ENCODE assay signal across 1 cellular context in genomic region chr5:53927668-53928247, GRCh38.
TF ChIP-seq lines count a peak whose summit lies in the region.

No MANE protein-coding gene starts in this region.

TF ChIP-seq in liver, 16 proteins besides CTCF, POLR2A, EP300 and RAD21 (continued from another document):
- no peak for TF ChIP-seq ZBTB33 (IDR thresholded peaks at IDR 0.05)
- peak; percentile 75 for TF ChIP-seq SP1 (IDR thresholded peaks at IDR 0.05)
- peak; percentile 47 to 70 for TF ChIP-seq RXRA (IDR thresholded peaks at IDR 0.05)
- TF ChIP-seq HNF4G (IDR thresholded peaks at IDR 0.05) = peak; percentile 57
- peak; percentile 83 to 85 for TF ChIP-seq HNF4A (conservative IDR thresholded peaks at IDR 0.05)
- TF ChIP-seq NR2F2 (IDR thresholded peaks at IDR 0.05) = no peak
- TF ChIP-seq, protein P1, sequence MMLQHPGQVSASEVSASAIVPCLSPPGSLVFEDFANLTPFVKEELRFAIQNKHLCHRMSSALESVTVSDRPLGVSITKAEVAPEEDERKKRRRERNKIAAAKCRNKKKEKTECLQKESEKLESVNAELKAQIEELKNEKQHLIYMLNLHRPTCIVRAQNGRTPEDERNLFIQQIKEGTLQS (IDR thresholded peaks at IDR 0.05) = no peak
- no peak for TF ChIP-seq FOXA2 (IDR thresholded peaks at IDR 0.05)
- no peak for TF ChIP-seq TAF1 (conservative IDR thresholded peaks at IDR 0.05)
- peak in 1 of 2 donors; percentile 30 for TF ChIP-seq JUND (IDR thresholded peaks at IDR 0.05)
- TF ChIP-seq GABPA (IDR thresholded peaks at IDR 0.05 in 1 of 2, conservative IDR thresholded peaks at IDR 0.05 in 1 of 2) = no peak
- TF ChIP-seq, protein P2, sequence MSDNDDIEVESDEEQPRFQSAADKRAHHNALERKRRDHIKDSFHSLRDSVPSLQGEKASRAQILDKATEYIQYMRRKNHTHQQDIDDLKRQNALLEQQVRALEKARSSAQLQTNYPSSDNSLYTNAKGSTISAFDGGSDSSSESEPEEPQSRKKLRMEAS (IDR thresholded peaks at IDR 0.05) = no peak
